ENCODE assay signal across 8 cellular contexts in the genomic region with DNA sequence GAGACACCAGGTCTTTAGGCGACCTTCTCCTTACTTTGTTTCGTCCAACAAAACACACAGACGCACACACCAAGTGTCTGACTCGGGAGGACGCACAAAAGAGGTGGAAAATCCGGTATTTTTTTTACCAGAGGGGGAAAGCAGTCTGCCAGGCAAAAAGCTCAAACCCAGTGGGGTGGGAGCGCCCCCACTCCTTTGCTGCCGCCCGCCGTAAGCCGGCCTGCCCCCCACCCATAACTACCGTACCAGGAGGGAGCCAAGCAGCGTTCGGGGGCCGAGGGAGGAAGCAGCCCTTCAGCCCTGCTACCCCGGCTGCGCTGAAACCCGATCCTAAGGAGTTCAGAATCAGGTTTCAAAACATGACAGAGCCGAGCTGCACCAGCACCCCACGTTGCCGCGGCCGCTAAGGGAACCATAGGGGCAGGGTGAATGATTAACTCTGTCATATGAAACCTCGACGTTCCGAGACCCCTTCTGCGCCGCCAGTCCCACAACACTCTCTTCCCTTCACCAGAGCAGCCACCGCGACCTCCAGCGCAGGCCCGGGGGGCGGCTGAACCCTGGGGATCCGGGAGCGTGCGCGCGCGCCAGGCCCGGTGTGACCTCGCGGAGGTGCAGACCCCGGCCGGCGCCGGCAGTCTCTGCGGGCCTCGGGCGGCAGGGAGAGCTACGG. TPM values are rescaled to one million over a fixed set of nuclear protein-coding genes. Genes with fewer than 3 reads are reported as not detected.
DNase-seq lines count a peak whose midpoint lies in the region; ATAC-seq and TF ChIP-seq lines count a peak whose summit lies in the region.

No MANE protein-coding gene starts in this region.

- intact Hi-C loops in vagina (cut with DNase I) = loop anchor here (5.0 kb wide), 1 partner anchor 65 kb away; no protein-coding TSS in a partner anchor

- H3K27ac ChIP-seq in epithelial cell of prostate (peak overlapping the region; percentile 50), vagina (peak overlapping the region; percentile 56)

- no peak for TF ChIP-seq POLR2A in vagina (IDR thresholded peaks at IDR 0.05)

- POLR2A ChIA-PET in BJ (lab: Charles Lee) = interaction anchor here (0.6 to 0.8 kb wide), 2 partner anchors 65 to 423 kb away, joined by 3 read pairs; no protein-coding TSS in a partner anchor
- POLR2A ChIA-PET in activated CD4-positive, alpha-beta T cell treated with anti-CD3 and anti-CD28 coated beads, Interleukin-2, amount 10 ng/mL, durations not matched to agents 7 days and 5 days (lab: Charles Lee) = interaction anchor here (0.6 kb wide), 1 partner anchor 28 kb away, joined by 6 read pairs; no protein-coding TSS in a partner anchor
- POLR2A ChIA-PET in naive thymus-derived CD8-positive, alpha-beta T cell (lab: Charles Lee) = interaction anchor here (0.7 to 1.4 kb wide), 2 partner anchors 10 to 15 kb away, joined by 3 read pairs; no protein-coding TSS in a partner anchor

- H3K36me3 ChIP-seq in BJ (ENCODE audit: control insufficient read depth, insufficient read depth, low read length) = peaks cover 7% of the 10 kb centered on the region
- H3K36me3 ChIP-seq in vagina = no peaks in the 10 kb centered on the region

- peak overlapping the region; percentile 17 for H3K27ac Mint-ChIP-seq in activated CD4-positive, alpha-beta T cell treated with anti-CD3 and anti-CD28 coated beads, Interleukin-2, amount 10 ng/mL, durations not matched to agents 7 days and 5 days
- peak overlapping the region in 2 of 10 donors; percentile 57 to 72 for H3K27ac Mint-ChIP-seq in naive thymus-derived CD8-positive, alpha-beta T cell

- peaks cover 29% of the 10 kb centered on the region for H3K4me1 Mint-ChIP-seq in activated CD4-positive, alpha-beta T cell treated with anti-CD3 and anti-CD28 coated beads, Interleukin-2, amount 10 ng/mL, durations not matched to agents 7 days and 5 days
- H3K4me1 Mint-ChIP-seq in naive thymus-derived CD8-positive, alpha-beta T cell = peaks cover 13 to 32% (median 22%) of the 10 kb centered on the region in 4 donors

- no peaks in the 10 kb centered on the region for H3K9me3 Mint-ChIP-seq in activated CD4-positive, alpha-beta T cell treated with anti-CD3 and anti-CD28 coated beads, Interleukin-2, amount 10 ng/mL, durations not matched to agents 7 days and 5 days
- H3K9me3 Mint-ChIP-seq in naive thymus-derived CD8-positive, alpha-beta T cell = no peaks in the 10 kb centered on the region

- no peaks in the 10 kb centered on the region for H3K36me3 Mint-ChIP-seq in activated CD4-positive, alpha-beta T cell treated with anti-CD3 and anti-CD28 coated beads, Interleukin-2, amount 10 ng/mL, durations not matched to agents 7 days and 5 days (ENCODE audit: low read depth)
- no peaks in the 10 kb centered on the region for H3K36me3 Mint-ChIP-seq in naive thymus-derived CD8-positive, alpha-beta T cell

- H3K9me3 ChIP-seq in vagina = no peaks in the 10 kb centered on the region

- CTCF ChIA-PET in BJ (lab: Yijun Ruan, JAX) = interaction anchor here (1.0 to 2.0 kb wide), 4 partner anchors 9 to 531 kb away, joined by 3 to 6 read pairs (median 4); no protein-coding TSS in a partner anchor
- CTCF ChIA-PET in activated CD4-positive, alpha-beta T cell treated with anti-CD3 and anti-CD28 coated beads, Interleukin-2, amount 10 ng/mL, durations not matched to agents 7 days and 5 days (lab: Charles Lee) = no interaction called here

- H3K4me3 Mint-ChIP-seq in activated CD4-positive, alpha-beta T cell treated with anti-CD3 and anti-CD28 coated beads, Interleukin-2, amount 10 ng/mL, durations not matched to agents 7 days and 5 days = peak overlapping the region; percentile 70
- H3K4me3 Mint-ChIP-seq in naive thymus-derived CD8-positive, alpha-beta T cell = peak overlapping the region; percentile 85 to 91 (median 89)

- H3K27me3 ChIP-seq in BJ (ENCODE audit: control insufficient read depth, insufficient read depth, low read length) (no peaks in the 10 kb centered on the region), vagina (no peaks in the 10 kb centered on the region)

- no peak for DNase-seq in BJ (ENCODE audit: low read depth)
- peak; percentile 56 for DNase-seq in NCI-H1436 (lab: John Stamatoyannopoulos, UW)
- peak; percentile 12 for DNase-seq in activated CD4-positive, alpha-beta T cell treated with anti-CD3 and anti-CD28 coated beads, Interleukin-2, amount 10 ng/mL, durations not matched to agents 7 days and 5 days
- DNase-seq in epithelial cell of prostate (ENCODE audit: low read depth, low spot score) = no peak
- peak in 6 of 10 donors; percentile 3 to 35 (median 24) for DNase-seq in naive thymus-derived CD8-positive, alpha-beta T cell
- no peak for DNase-seq in vagina (ENCODE audit: extremely low spot score in 2 of 2)
- no peak for DNase-seq in NOMO-1 treated with dmso at 0.1 percent for 144 hours (lab: John Stamatoyannopoulos, UW; ENCODE audit: unreplicated experiment)

- peak; percentile 40 for ATAC-seq in GM21447 (IDR thresholded peaks at IDR 0.05; ENCODE audit: unreplicated experiment)
- ATAC-seq in naive thymus-derived CD8-positive, alpha-beta T cell = peak; percentile 28 to 38

- H3K4me1 ChIP-seq in vagina = peaks cover 29% of the 10 kb centered on the region

- H3K4me3 ChIP-seq in BJ (ENCODE audit: low read depth, low read length) (peak overlapping the region; percentile 94), vagina (peak overlapping the region; percentile 60 to 66)

- TF ChIP-seq CTCF in BJ (IDR thresholded peaks at IDR 0.05; ENCODE audit: insufficient read depth, low read depth, low read length) (no peak), vagina (IDR thresholded peaks at IDR 0.05) (no peak)

- peaks cover 75% of the 10 kb centered on the region for H3K27me3 Mint-ChIP-seq in activated CD4-positive, alpha-beta T cell treated with anti-CD3 and anti-CD28 coated beads, Interleukin-2, amount 10 ng/mL, durations not matched to agents 7 days and 5 days
- peaks cover 40 to 80% (median 58%) of the 10 kb centered on the region in 5 donors for H3K27me3 Mint-ChIP-seq in naive thymus-derived CD8-positive, alpha-beta T cell

RNA-seq across cellular contexts. Expression of gene SIX4, which starts 1.9 kb away (rescaled TPM):
- 4.7 and 7.9 TPM in 2 replicates for polyA plus RNA-seq in BJ (2011; rRNA removed)
- 10.9 and 14.4 TPM in 2 replicates for polyA minus RNA-seq in BJ (2011; rRNA and poly(A)+ RNA removed)
- total RNA-seq in activated CD4-positive, alpha-beta T cell treated with anti-CD3 and anti-CD28 coated beads, Interleukin-2, amount 10 ng/mL, durations not matched to agents 7 days and 5 days = under 1 TPM; 0.02 to 0.08 TPM
- total RNA-seq in naive thymus-derived CD8-positive, alpha-beta T cell = not detected
- polyA plus RNA-seq in naive thymus-derived CD8-positive, alpha-beta T cell = not detected
- 1.5 TPM for total RNA-seq in vagina

RNA-seq across cellular contexts. Expression of gene MNAT1, which starts 12.3 kb away (rescaled TPM):
- polyA plus RNA-seq in BJ (2011; rRNA removed) = 30.8 and 51.8 TPM in 2 replicates
- polyA minus RNA-seq in BJ (2011; rRNA and poly(A)+ RNA removed) = 38.0 and 43.1 TPM in 2 replicates
- total RNA-seq in activated CD4-positive, alpha-beta T cell treated with anti-CD3 and anti-CD28 coated beads, Interleukin-2, amount 10 ng/mL, durations not matched to agents 7 days and 5 days = 10 to 100 TPM; 27.8 to 39.8 TPM
- 10 to 100 TPM; 19.1 to 19.6 TPM for total RNA-seq in naive thymus-derived CD8-positive, alpha-beta T cell
- 10 to 100 TPM; 16.4 to 21.7 (median 17.3) TPM for polyA plus RNA-seq in naive thymus-derived CD8-positive, alpha-beta T cell
- total RNA-seq in vagina = 38.1 TPM

Comparison
In these comparisons a context has a peak if more than half of its experiments do, and no peak if none do; other contexts are left out.
1. DNase-seq: peak in NCI-H1436 (single experiment), activated CD4-positive, alpha-beta T cell treated with anti-CD3 and anti-CD28 coated beads, Interleukin-2, amount 10 ng/mL, durations not matched to agents 7 days and 5 days (single experiment) and naive thymus-derived CD8-positive, alpha-beta T cell (6 of 10); none in BJ (single experiment), epithelial cell of prostate (single experiment), vagina (0 of 2) and NOMO-1 treated with dmso at 0.1 percent for 144 hours (single experiment).